In the genomic region with DNA sequence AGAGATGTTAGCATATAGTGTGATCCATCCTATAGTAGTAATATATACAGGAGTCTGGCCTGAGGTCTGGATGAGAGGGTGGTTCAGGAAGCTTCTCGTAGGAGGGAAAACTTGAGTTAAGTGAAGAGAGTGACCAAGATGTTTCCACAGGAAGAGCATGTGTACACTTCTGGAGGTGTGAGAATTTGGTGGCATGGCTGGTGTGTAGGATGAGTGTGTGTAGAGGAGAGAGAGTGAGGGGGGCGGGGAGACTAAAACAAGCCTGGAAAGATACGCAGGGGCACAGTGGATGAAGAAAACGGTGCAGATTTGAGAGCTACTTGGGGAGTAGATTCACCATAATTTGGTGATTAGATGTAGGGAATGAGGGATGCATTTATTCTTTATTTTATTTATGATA, we compare ENCODE assay signal across 1 cellular context.
A peak's percentile ranks its signal among the peaks of the same experiment; 100 is the strongest.
TF ChIP-seq lines count a peak whose summit lies in the region.

No MANE protein-coding gene starts in this region.

TF ChIP-seq in HEK293, 187 proteins besides CTCF, POLR2A, EP300 and RAD21:
- TF ChIP-seq ZFHX2 (tag by site-specific recombination; conservative IDR thresholded peaks at IDR 0.05), result peak; percentile 36
- TF ChIP-seq KLF10 (tag by site-specific recombination; IDR thresholded peaks at IDR 0.05), result no peak
- TF ChIP-seq EGR2 (tag by site-specific recombination; IDR thresholded peaks at IDR 0.05; ENCODE audit: low read depth), result peak; percentile 67
- TF ChIP-seq ZNF184 (tag by site-specific recombination; IDR thresholded peaks at IDR 0.05), result no peak
- TF ChIP-seq, protein P1, sequence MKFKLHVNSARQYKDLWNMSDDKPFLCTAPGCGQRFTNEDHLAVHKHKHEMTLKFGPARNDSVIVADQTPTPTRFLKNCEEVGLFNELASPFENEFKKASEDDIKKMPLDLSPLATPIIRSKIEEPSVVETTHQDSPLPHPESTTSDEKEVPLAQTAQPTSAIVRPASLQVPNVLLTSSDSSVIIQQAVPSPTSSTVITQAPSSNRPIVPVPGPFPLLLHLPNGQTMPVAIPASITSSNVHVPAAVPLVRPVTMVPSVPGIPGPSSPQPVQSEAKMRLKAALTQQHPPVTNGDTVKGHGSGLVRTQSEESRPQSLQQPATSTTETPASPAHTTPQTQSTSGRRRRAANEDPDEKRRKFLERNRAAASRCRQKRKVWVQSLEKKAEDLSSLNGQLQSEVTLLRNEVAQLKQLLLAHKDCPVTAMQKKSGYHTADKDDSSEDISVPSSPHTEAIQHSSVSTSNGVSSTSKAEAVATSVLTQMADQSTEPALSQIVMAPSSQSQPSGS (tag by site-specific recombination; IDR thresholded peaks at IDR 0.05; ENCODE audit: low read depth), result no peak
- no peak for TF ChIP-seq PATZ1 (tag by site-specific recombination; IDR thresholded peaks at IDR 0.05)
- no peak for TF ChIP-seq ZNF138 (tag by site-specific recombination; IDR thresholded peaks at IDR 0.05; ENCODE audit: borderline replicate concordance)
- TF ChIP-seq MZF1 (tag by site-specific recombination; IDR thresholded peaks at IDR 0.05; ENCODE audit: borderline replicate concordance), result no peak
